20 cellular contexts compared by ENCODE assay signal in genomic region chr2:240598311-240598911, GRCh38. TPM values are rescaled to one million over a fixed set of nuclear protein-coding genes. Genes with fewer than 3 reads are reported as not detected.
DNase-seq lines count a peak whose midpoint lies in the region; ATAC-seq and TF ChIP-seq lines count a peak whose summit lies in the region.
"Had no signal": no experiment of that assay in that cellular context is flagged by ENCODE, and none has a peak within 500 bp of the region (broad histone marks: within the 10 kb centered on the region; RNA-seq: fewer than 3 reads in every experiment).

No MANE protein-coding gene starts in this region.

- TF ChIP-seq CTCF in right lobe of liver (IDR thresholded peaks at IDR 0.05) = no peak
- no peak for TF ChIP-seq CTCF in thyroid gland (IDR thresholded peaks at IDR 0.05)

- H3K4me1 Mint-ChIP-seq in activated naive CD4-positive, alpha-beta T cell treated with anti-CD3 and anti-CD28 coated beads, Interleukin-2, amount 10 ng/mL, durations not matched to agents 7 days and 5 days = peaks cover 3% of the 10 kb centered on the region
- no peaks in the 10 kb centered on the region for H3K4me1 Mint-ChIP-seq in central memory CD8-positive, alpha-beta T cell
- H3K4me1 Mint-ChIP-seq: activated T-helper 17 cell treated with anti-CD3 and anti-CD28 coated beads, Interleukin-2, amount 50 U/mL, for 72 hours had no signal

- no peak overlapping the region for H3K27ac ChIP-seq in right lobe of liver
- H3K27ac ChIP-seq in thyroid gland = no peak overlapping the region
- H3K27ac ChIP-seq: adrenal gland, GM23248, KMS-11, stomach had no signal

- no peaks in the 10 kb centered on the region for H3K9me3 Mint-ChIP-seq in activated naive CD4-positive, alpha-beta T cell treated with anti-CD3 and anti-CD28 coated beads, Interleukin-2, amount 10 ng/mL, durations not matched to agents 7 days and 5 days
- H3K9me3 Mint-ChIP-seq in central memory CD8-positive, alpha-beta T cell = no peaks in the 10 kb centered on the region
- H3K9me3 Mint-ChIP-seq: activated T-helper 17 cell treated with anti-CD3 and anti-CD28 coated beads, Interleukin-2, amount 50 U/mL, for 72 hours; type B pancreatic cell had no signal

- no peaks in the 10 kb centered on the region for H3K9me3 ChIP-seq in right lobe of liver
- no peaks in the 10 kb centered on the region for H3K9me3 ChIP-seq in thyroid gland
- H3K9me3 ChIP-seq: adrenal gland, BLaER1, stomach had no signal

- H3K4me3 ChIP-seq in right lobe of liver (no peak overlapping the region), thyroid gland (replicated peaks in 1 of 3) (no peak overlapping the region)
- H3K4me3 ChIP-seq: adrenal gland, BLaER1, GM23248, lung, stomach had no signal

- H3K27me3 ChIP-seq in right lobe of liver (no peaks in the 10 kb centered on the region), thyroid gland (no peaks in the 10 kb centered on the region)
- H3K27me3 ChIP-seq: adrenal gland, BLaER1, stomach had no signal

- peaks cover 0 to 6% (median 0%) of the 10 kb centered on the region in 4 donors for H3K36me3 ChIP-seq in right lobe of liver
- H3K36me3 ChIP-seq in thyroid gland = peaks cover 0 to 13% of the 10 kb centered on the region in 2 donors

- TF ChIP-seq POLR2A in right lobe of liver (IDR thresholded peaks at IDR 0.05) (no peak), thyroid gland (IDR thresholded peaks at IDR 0.05) (no peak)

- peaks cover 6% of the 10 kb centered on the region for H3K36me3 Mint-ChIP-seq in activated naive CD4-positive, alpha-beta T cell treated with anti-CD3 and anti-CD28 coated beads, Interleukin-2, amount 10 ng/mL, durations not matched to agents 7 days and 5 days
- peaks cover 9% of the 10 kb centered on the region for H3K36me3 Mint-ChIP-seq in central memory CD8-positive, alpha-beta T cell (ENCODE audit: insufficient read depth)

- peak; percentile 14 for DNase-seq in activated naive CD4-positive, alpha-beta T cell treated with anti-CD3 and anti-CD28 coated beads, Interleukin-2, amount 10 ng/mL, durations not matched to agents 7 days and 5 days
- DNase-seq in activated naive CD4-positive, alpha-beta T cell (lab: John Stamatoyannopoulos, UW) = no peak
- DNase-seq in central memory CD8-positive, alpha-beta T cell (ENCODE audit: low spot score in 2 of 2) = no peak
- DNase-seq in right lobe of liver (peak in 2 of 3 donors; percentile 41 to 45), thyroid gland (peak; percentile 0 to 1), GDM1 (lab: John Stamatoyannopoulos, UW) (no peak), iPS-NIHi7 (ENCODE audit: extremely low spot score) (no peak), kidney glomerular epithelial cell (lab: John Stamatoyannopoulos, UW) (no peak)
- DNase-seq: activated CD4-positive, alpha-beta T cell treated with anti-CD3 and anti-CD28 coated beads for 1 hour; activated CD8-positive, alpha-beta memory T cell treated with anti-CD3 and anti-CD28 coated beads for 24 hours; GM23248; MV-4-11; NCI-H1694 treated with DMSO at 0.1 percent for 48 hours; stomach had no signal

- H3K27ac Mint-ChIP-seq in activated naive CD4-positive, alpha-beta T cell treated with anti-CD3 and anti-CD28 coated beads, Interleukin-2, amount 10 ng/mL, durations not matched to agents 7 days and 5 days = no peak overlapping the region
- H3K27ac Mint-ChIP-seq in central memory CD8-positive, alpha-beta T cell (ENCODE audit: low read depth) = peak overlapping the region; percentile 22
- H3K27ac Mint-ChIP-seq: type B pancreatic cell had no signal

- ATAC-seq in central memory CD8-positive, alpha-beta T cell (replicated peaks; ENCODE audit: extremely low read depth, poor library complexity, severe bottlenecking) = no peak
- ATAC-seq in right lobe of liver = no peak
- ATAC-seq: activated T-helper 17 cell treated with anti-CD3 and anti-CD28 coated beads, Interleukin-2, amount 50 U/mL, for 72 hours had no signal

- intact Hi-C loops in right lobe of liver (cut with DNase I) = no loop called here
- intact Hi-C loops in thyroid gland (cut with DNase I) = loop anchor here (10.0 kb wide), 1 partner anchor 106 kb away; no protein-coding TSS in a partner anchor

- CTCF ChIA-PET in activated naive CD4-positive, alpha-beta T cell treated with anti-CD3 and anti-CD28 coated beads, Interleukin-2, amount 10 ng/mL, durations not matched to agents 7 days and 5 days (lab: Charles Lee) = interaction anchor here (0.9 kb wide), 1 partner anchor 84 kb away, joined by 5 read pairs; no protein-coding TSS in a partner anchor

- H3K4me1 ChIP-seq in right lobe of liver (peaks cover 0 to 15% (median 5%) of the 10 kb centered on the region in 4 donors), thyroid gland (no peaks in the 10 kb centered on the region)
- H3K4me1 ChIP-seq: adrenal gland had no signal

- H3K27me3 Mint-ChIP-seq in activated naive CD4-positive, alpha-beta T cell treated with anti-CD3 and anti-CD28 coated beads, Interleukin-2, amount 10 ng/mL, durations not matched to agents 7 days and 5 days = no peaks in the 10 kb centered on the region
- no peaks in the 10 kb centered on the region for H3K27me3 Mint-ChIP-seq in central memory CD8-positive, alpha-beta T cell
- H3K27me3 Mint-ChIP-seq: activated T-helper 17 cell treated with anti-CD3 and anti-CD28 coated beads, Interleukin-2, amount 50 U/mL, for 72 hours; type B pancreatic cell had no signal

- H3K4me3 Mint-ChIP-seq in activated naive CD4-positive, alpha-beta T cell treated with anti-CD3 and anti-CD28 coated beads, Interleukin-2, amount 10 ng/mL, durations not matched to agents 7 days and 5 days = no peak overlapping the region
- no peak overlapping the region for H3K4me3 Mint-ChIP-seq in central memory CD8-positive, alpha-beta T cell
- H3K4me3 Mint-ChIP-seq: activated T-helper 17 cell treated with anti-CD3 and anti-CD28 coated beads, Interleukin-2, amount 50 U/mL, for 72 hours; type B pancreatic cell had no signal

- WGBS in right lobe of liver (ENCODE audit: insufficient coverage, low coverage, low lambda C conversion rate, missing lambda C conversion rate) = no CpG with 5 or more reads among the region's 17 CpGs
- WGBS in thyroid gland, 2 donors = 80 to 90% methylated on average over 1 to 6 of the region's 17 CpGs

RNA-seq across cellular contexts. Expression of gene CAPN10, which starts 11.9 kb away (rescaled TPM):
- total RNA-seq in right lobe of liver (10 to 100 TPM in 2 of 6 experiments, 1 to 10 TPM in 4; 7.2 to 13.8 (median 9.1) TPM), thyroid gland (10 to 100 TPM; 19.3 to 25.3 (median 21.7) TPM)

RNA-seq across cellular contexts. Expression of gene GPR35, which starts 26.9 kb away (rescaled TPM):
- 1 to 10 TPM in 2 of 6 experiments, under 1 TPM in 4; 0.11 to 1.2 (median 0.72) TPM for total RNA-seq in right lobe of liver
- total RNA-seq in thyroid gland = 1 to 10 TPM in 2 of 4 donors, under 1 TPM in 2; 0.29 to 1.7 (median 1.0) TPM
- total RNA-seq: GM23248 had no signal

RNA-seq across cellular contexts. Expression of gene RNPEPL1, which starts 30.1 kb away (rescaled TPM):
- 100 to 1,000 TPM in 1 of 6 experiments, 10 to 100 TPM in 5; 24.7 to 105 (median 31.0) TPM for total RNA-seq in right lobe of liver
- total RNA-seq in thyroid gland = 10 to 100 TPM; 20.0 to 45.5 (median 37.3) TPM

RNA-seq across cellular contexts. Expression of gene DUSP28, which starts 38.3 kb away (rescaled TPM):
- total RNA-seq in right lobe of liver (1 to 10 TPM; 1.3 to 3.5 (median 2.1) TPM), thyroid gland (10 to 100 TPM in 1 of 4 donors, 1 to 10 TPM in 3; 6.6 to 12.5 (median 9.2) TPM)

RNA-seq across cellular contexts. Expression of gene ANKMY1, which starts 40.6 kb away (rescaled TPM):
- total RNA-seq in right lobe of liver (10 to 100 TPM in 1 of 6 experiments, 1 to 10 TPM in 5; 6.6 to 11.0 (median 9.0) TPM), thyroid gland (10 to 100 TPM; 17.4 to 24.7 (median 21.0) TPM)

Comparison
In these comparisons a context has a peak if more than half of its experiments do, and no peak if none do; other contexts are left out.
1. DNase-seq: peak in activated naive CD4-positive, alpha-beta T cell treated with anti-CD3 and anti-CD28 coated beads, Interleukin-2, amount 10 ng/mL, durations not matched to agents 7 days and 5 days (single experiment), right lobe of liver (2 of 3) and thyroid gland (2 of 2); none in activated naive CD4-positive, alpha-beta T cell (0 of 4), central memory CD8-positive, alpha-beta T cell (0 of 2), GDM1 (single experiment), iPS-NIHi7 (single experiment) and kidney glomerular epithelial cell (single experiment).